Comparison of ENCODE assay signal across 17 cellular contexts in genomic region chr16:47731252-47731651, GRCh38.
DNase-seq lines count a peak whose midpoint lies in the region; ATAC-seq, FAIRE-seq and TF ChIP-seq lines count a peak whose summit lies in the region.
"Had no signal": no experiment of that assay in that cellular context is flagged by ENCODE, and none has a peak within 500 bp of the region (broad histone marks: within the 10 kb centered on the region; RNA-seq: fewer than 3 reads in every experiment).

No MANE protein-coding gene starts in this region.

- H3K9me3 ChIP-seq in kidney (ENCODE audit: control insufficient read depth in 1 of 2, low read length in 2 of 2), result no peaks in the 10 kb centered on the region
- no peaks in the 10 kb centered on the region for H3K9me3 ChIP-seq in stomach
- H3K9me3 ChIP-seq: neutrophil, thoracic aorta had no signal

- no peak for TF ChIP-seq CTCF in WTC11 (IDR thresholded peaks at IDR 0.05)
- TF ChIP-seq CTCF in fibroblast of pulmonary artery (IDR thresholded peaks at IDR 0.05; ENCODE audit: low read length, missing control alignments), result no peak
- no peak for TF ChIP-seq CTCF in kidney (IDR thresholded peaks at IDR 0.05; ENCODE audit: borderline replicate concordance, extremely low read depth, insufficient read depth)
- TF ChIP-seq CTCF in GM13976 (IDR thresholded peaks at IDR 0.05; ENCODE audit: borderline replicate concordance, control extremely low read depth, extremely low read depth, insufficient read depth, missing control alignments), result no peak
- TF ChIP-seq CTCF in stomach (IDR thresholded peaks at IDR 0.05), result no peak

- no peak overlapping the region for H3K9ac ChIP-seq in kidney (ENCODE audit: low read length in 2 of 2)

- ATAC-seq in WTC11, result peak; percentile 66

- POLR2A ChIA-PET in WTC11 (lab: Charles Lee), result interaction anchor here (0.5 kb wide), 1 partner anchor 625 kb away, joined by 4 read pairs; no protein-coding TSS in a partner anchor

- H3K27ac Mint-ChIP-seq in WTC11, result no peak overlapping the region

- peak; percentile 85 for FAIRE-seq in H54 (lab: Jason Lieb, UNC)
- FAIRE-seq in kidney (lab: Jason Lieb, UNC), result no peak
- FAIRE-seq: D721Med had no signal

- no peaks in the 10 kb centered on the region for H3K36me3 ChIP-seq in kidney (ENCODE audit: control insufficient read depth in 1 of 2, insufficient read depth in 2 of 2, low read length in 2 of 2)
- H3K36me3 ChIP-seq in stomach, result no peaks in the 10 kb centered on the region
- H3K36me3 ChIP-seq: neutrophil, thoracic aorta had no signal

- H3K4me1 ChIP-seq in kidney (ENCODE audit: control insufficient read depth in 1 of 2, insufficient read depth in 1 of 2, low read depth in 1 of 2, low read length in 2 of 2) (no peaks in the 10 kb centered on the region), stomach (peaks cover 5 to 16% (median 13%) of the 10 kb centered on the region in 4 donors)

- H3K4me3 Mint-ChIP-seq in WTC11, result no peak overlapping the region

- no peak for TF ChIP-seq POLR2A in H54 (IDR thresholded peaks at IDR 0.05; ENCODE audit: low read depth, low read length)
- TF ChIP-seq POLR2A in stomach (IDR thresholded peaks at IDR 0.05), result no peak

- H3K4me3 ChIP-seq in fibroblast of pulmonary artery (replicated peaks; ENCODE audit: low read depth, low read length) (no peak overlapping the region), kidney (ENCODE audit: low read length in 2 of 2) (no peak overlapping the region), stomach (no peak overlapping the region)
- H3K4me3 ChIP-seq: thoracic aorta had no signal

- WGBS in stomach, 5 donors, result 64 to 76% (median 69%) methylated on average over 2 of the region's 2 CpGs

- TF ChIP-seq EP300 in stomach (IDR thresholded peaks at IDR 0.05), result no peak

- H3K27me3 Mint-ChIP-seq in WTC11 (ENCODE audit: low read depth), result no peaks in the 10 kb centered on the region

- no peaks in the 10 kb centered on the region for H3K9me3 Mint-ChIP-seq in WTC11

- CTCF ChIA-PET in WTC11 (lab: Charles Lee), result interaction anchor here (1.8 kb wide), 1 partner anchor 434 kb away, joined by 6 read pairs; no protein-coding TSS in a partner anchor

- in situ Hi-C loops in GM13976 (cut with MboI; ENCODE audit: low sequenced_read_pairs, unreplicated experiment), result no loop called here

- no peak overlapping the region for H3K27ac ChIP-seq in kidney (ENCODE audit: low read depth in 2 of 2, low read length in 2 of 2)
- no peak overlapping the region for H3K27ac ChIP-seq in stomach
- H3K27ac ChIP-seq: neutrophil, thoracic aorta, VCaP had no signal

- peak; percentile 30 for DNase-seq in H54 (ENCODE audit: insufficient read length, low spot score)
- DNase-seq in WTC11 (ENCODE audit: low spot score), result no peak
- peak; percentile 85 for DNase-seq in fibroblast of pulmonary artery (ENCODE audit: low read depth)
- DNase-seq in stromal cell of bone marrow (ENCODE audit: low read depth), result peak; percentile 89
- DNase-seq in kidney, result no peak
- DNase-seq in GM13976 (ENCODE audit: low spot score), result no peak
- no peak for DNase-seq in stomach
- DNase-seq: activated CD8-positive, alpha-beta memory T cell treated with anti-CD3 and anti-CD28 coated beads, Interleukin-2, amount 50 U/mL, for 48 hours; glutamatergic neuron; KBM-7; NCI-H1694; NCI-H82; stimulated activated CD4-positive, alpha-beta T cell treated with anti-CD3 and anti-CD28 coated beads, Interleukin-12 subunit alpha, Interleukin-12 subunit beta, amount 100 ng/mL, for 4 hours had no signal

- H3K36me3 Mint-ChIP-seq in WTC11, result no peaks in the 10 kb centered on the region

- no peaks in the 10 kb centered on the region for H3K27me3 ChIP-seq in stomach

- intact Hi-C loops in kidney (cut with DNase I) (no loop called here), stomach (cut with DNase I; ENCODE audit: low total_unique reads) (no loop called here)

- H3K4me1 Mint-ChIP-seq in WTC11, result peaks cover 30% of the 10 kb centered on the region

TF ChIP-seq in WTC11, 78 proteins besides CTCF, POLR2A, EP300 and RAD21:
- no peak for TF ChIP-seq ETV6 (CRISPR knock-in tag; IDR thresholded peaks at IDR 0.05)
- TF ChIP-seq CREB1 (CRISPR knock-in tag; IDR thresholded peaks at IDR 0.05), result no peak
- TF ChIP-seq SMAD3 (CRISPR knock-in tag; IDR thresholded peaks at IDR 0.05; ENCODE audit: borderline replicate concordance), result no peak
- TF ChIP-seq SMAD4 (CRISPR knock-in tag; IDR thresholded peaks at IDR 0.05), result no peak
- TF ChIP-seq ARID4B (CRISPR knock-in tag; IDR thresholded peaks at IDR 0.05; ENCODE audit: borderline replicate concordance), result no peak
- TF ChIP-seq NR2C2 (CRISPR knock-in tag; IDR thresholded peaks at IDR 0.05), result no peak
- 0 out of 2 replicates have a peak, but pooled peaks have one; percentile 27 for TF ChIP-seq SP1 (CRISPR knock-in tag; conservative IDR thresholded peaks at IDR 0.05)

Comparison
In these comparisons a context has a peak if more than half of its experiments do, and no peak if none do; other contexts are left out.
1. DNase-seq: peak in H54 (single experiment), fibroblast of pulmonary artery (single experiment) and stromal cell of bone marrow (single experiment); none in WTC11 (single experiment), kidney (single experiment), GM13976 (single experiment) and stomach (single experiment).